In genomic region chr11:59773082-59773438, GRCh38 we compare ENCODE assay signal across 23 cellular contexts. TPM values are rescaled to one million over a fixed set of nuclear protein-coding genes. Genes with fewer than 3 reads are reported as not detected.
DNase-seq lines count a peak whose midpoint lies in the region; ATAC-seq and TF ChIP-seq lines count a peak whose summit lies in the region.
"Had no signal": no experiment of that assay in that cellular context is flagged by ENCODE, and none has a peak within 500 bp of the region (broad histone marks: within the 10 kb centered on the region; RNA-seq: fewer than 3 reads in every experiment).

No MANE protein-coding gene starts in this region.

- TF ChIP-seq POLR2A in stomach (IDR thresholded peaks at IDR 0.05): no peak

- no peaks in the 10 kb centered on the region for H3K79me2 ChIP-seq in Loucy (ENCODE audit: insufficient read depth, low read length)

- peak overlapping the region in 3 of 5 donors; percentile 55 to 74 (median 73) for H3K27ac ChIP-seq in stomach
- H3K27ac ChIP-seq: breast epithelium, coronary artery had no signal

- no peaks in the 10 kb centered on the region for H4K20me1 ChIP-seq in Loucy (ENCODE audit: insufficient read depth, low read length, poor library complexity, severe bottlenecking)

- H2AFZ ChIP-seq in Loucy (ENCODE audit: low read length): no peak overlapping the region

- H3K36me3 Mint-ChIP-seq in activated naive CD8-positive, alpha-beta T cell treated with anti-CD3 and anti-CD28 coated beads, Interleukin-2, amount 10 ng/mL, durations not matched to agents 7 days and 5 days: peaks cover 50% of the 10 kb centered on the region
- H3K36me3 Mint-ChIP-seq in activated naive CD8-positive, alpha-beta T cell treated with anti-CD3 and anti-CD28 coated beads for 36 hours: no peaks in the 10 kb centered on the region
- H3K36me3 Mint-ChIP-seq in endothelial cell (ENCODE audit: low read depth, unreplicated experiment) (peaks cover 40% of the 10 kb centered on the region), progenitor cell of endocrine pancreas (ENCODE audit: insufficient read depth) (peaks cover 19% of the 10 kb centered on the region)

- WGBS in stomach, 5 donors: 80 to 94% (median 86%) methylated on average over 5 of the region's 5 CpGs

- H3K4me1 Mint-ChIP-seq in activated naive CD8-positive, alpha-beta T cell treated with anti-CD3 and anti-CD28 coated beads, Interleukin-2, amount 10 ng/mL, durations not matched to agents 7 days and 5 days: peaks cover 53% of the 10 kb centered on the region
- H3K4me1 Mint-ChIP-seq in activated naive CD8-positive, alpha-beta T cell treated with anti-CD3 and anti-CD28 coated beads for 36 hours: peaks cover 24% of the 10 kb centered on the region
- peaks cover 50% of the 10 kb centered on the region for H3K4me1 Mint-ChIP-seq in endothelial cell (ENCODE audit: unreplicated experiment)
- H3K4me1 Mint-ChIP-seq in progenitor cell of endocrine pancreas (ENCODE audit: low read depth): peaks cover 30% of the 10 kb centered on the region
- H3K4me1 Mint-ChIP-seq: nephron had no signal

- H3F3A ChIP-seq in Loucy (ENCODE audit: low read depth): no peaks in the 10 kb centered on the region

- no peak for DNase-seq in activated naive CD8-positive, alpha-beta T cell treated with anti-CD3 and anti-CD28 coated beads, Interleukin-2, amount 10 ng/mL, durations not matched to agents 7 days and 5 days
- no peak for DNase-seq in activated naive CD8-positive, alpha-beta T cell treated with anti-CD3 and anti-CD28 coated beads for 36 hours
- no peak for DNase-seq in endothelial cell (ENCODE audit: low spot score)
- DNase-seq in stomach: no peak
- no peak for DNase-seq in SHP77 treated with DMSO at 0.1 percent for 48 hours (lab: John Stamatoyannopoulos, UW)
- DNase-seq in OCI-M1 (lab: John Stamatoyannopoulos, UW): no peak
- DNase-seq in progenitor cell of endocrine pancreas (ENCODE audit: low spot score, unreplicated experiment): no peak
- DNase-seq: activated effector memory CD4-positive, alpha-beta T cell treated with Interleukin-2 at 50 U/mL for 16 hours; COR-L47; DMS79; left colon; NCI-H1417 treated with DMSO at 0.1 percent for 48 hours; NCI-H510A; NK-92 treated with Interleukin-12 subunit alpha and Interleukin-12 subunit beta, amount 100 ng/mL, for 24 hours had no signal

- no peak for ATAC-seq in activated naive CD8-positive, alpha-beta T cell treated with anti-CD3 and anti-CD28 coated beads, Interleukin-2, amount 10 ng/mL, durations not matched to agents 7 days and 5 days (ENCODE audit: low read depth)
- ATAC-seq: left colon had no signal

- POLR2A ChIA-PET in activated naive CD8-positive, alpha-beta T cell treated with anti-CD3 and anti-CD28 coated beads, Interleukin-2, amount 10 ng/mL, durations not matched to agents 7 days and 5 days (lab: Charles Lee): interaction anchor here (0.7 to 9.4 kb wide), 5 partner anchors 10 to 104 kb away, joined by 3 to 102 read pairs (median 7); partner anchors contain the start of genes PATL1 and STX3

- peak overlapping the region; percentile 48 for H3K4me2 ChIP-seq in Loucy (ENCODE audit: low read depth, low read length, poor library complexity, severe bottlenecking)

- H3K4me3 Mint-ChIP-seq in activated naive CD8-positive, alpha-beta T cell treated with anti-CD3 and anti-CD28 coated beads, Interleukin-2, amount 10 ng/mL, durations not matched to agents 7 days and 5 days: peak overlapping the region; percentile 74
- H3K4me3 Mint-ChIP-seq in activated naive CD8-positive, alpha-beta T cell treated with anti-CD3 and anti-CD28 coated beads for 36 hours: no peak overlapping the region
- peak overlapping the region; percentile 88 for H3K4me3 Mint-ChIP-seq in endothelial cell (ENCODE audit: unreplicated experiment)
- no peak overlapping the region for H3K4me3 Mint-ChIP-seq in progenitor cell of endocrine pancreas (ENCODE audit: low read depth)
- H3K4me3 Mint-ChIP-seq: nephron had no signal

- no peak for TF ChIP-seq CTCF in Loucy (conservative IDR thresholded peaks at IDR 0.05; ENCODE audit: low read length)
- no peak for TF ChIP-seq CTCF in endothelial cell (IDR thresholded peaks at IDR 0.05; ENCODE audit: unreplicated experiment)
- no peak for TF ChIP-seq CTCF in stomach (IDR thresholded peaks at IDR 0.05)
- no peak for TF ChIP-seq CTCF in progenitor cell of endocrine pancreas (IDR thresholded peaks at IDR 0.05; ENCODE audit: unreplicated experiment)

- H3K9me3 ChIP-seq in Loucy (ENCODE audit: insufficient read depth, low read depth, low read length) (no peaks in the 10 kb centered on the region), stomach (no peaks in the 10 kb centered on the region)
- H3K9me3 ChIP-seq: breast epithelium, HAP-1 had no signal

- H3K9ac ChIP-seq in Loucy (ENCODE audit: low read depth, low read length, poor library complexity, severe bottlenecking): no peak overlapping the region

- H3K4me1 ChIP-seq in Loucy (ENCODE audit: insufficient read depth, low read length, poor library complexity, severe bottlenecking) (peaks cover 28% of the 10 kb centered on the region), stomach (peaks cover 26 to 82% (median 35%) of the 10 kb centered on the region in 4 donors)
- H3K4me1 ChIP-seq: breast epithelium, HAP-1 had no signal

- peak overlapping the region; percentile 73 for H3K27ac Mint-ChIP-seq in activated naive CD8-positive, alpha-beta T cell treated with anti-CD3 and anti-CD28 coated beads, Interleukin-2, amount 10 ng/mL, durations not matched to agents 7 days and 5 days
- no peak overlapping the region for H3K27ac Mint-ChIP-seq in activated naive CD8-positive, alpha-beta T cell treated with anti-CD3 and anti-CD28 coated beads for 36 hours
- H3K27ac Mint-ChIP-seq in endothelial cell (ENCODE audit: unreplicated experiment) (peak overlapping the region; percentile 95), progenitor cell of endocrine pancreas (no peak overlapping the region)
- H3K27ac Mint-ChIP-seq: nephron had no signal

- H3K9me3 Mint-ChIP-seq in activated naive CD8-positive, alpha-beta T cell treated with anti-CD3 and anti-CD28 coated beads, Interleukin-2, amount 10 ng/mL, durations not matched to agents 7 days and 5 days: no peaks in the 10 kb centered on the region
- no peaks in the 10 kb centered on the region for H3K9me3 Mint-ChIP-seq in activated naive CD8-positive, alpha-beta T cell treated with anti-CD3 and anti-CD28 coated beads for 36 hours
- H3K9me3 Mint-ChIP-seq in endothelial cell (ENCODE audit: unreplicated experiment): no peaks in the 10 kb centered on the region
- no peaks in the 10 kb centered on the region for H3K9me3 Mint-ChIP-seq in progenitor cell of endocrine pancreas (ENCODE audit: low read depth)
- H3K9me3 Mint-ChIP-seq: nephron had no signal

- peaks cover 4% of the 10 kb centered on the region; the same call in 1 of the 2 replicates for H3K36me3 ChIP-seq in Loucy (ENCODE audit: insufficient read depth, low read length)
- H3K36me3 ChIP-seq in stomach: peaks cover 15 to 33% (median 30%) of the 10 kb centered on the region in 4 donors
- H3K36me3 ChIP-seq: breast epithelium had no signal

- H3K27me3 ChIP-seq in Loucy (ENCODE audit: insufficient read depth, low read length, poor library complexity, severe bottlenecking) (no peaks in the 10 kb centered on the region), stomach (no peaks in the 10 kb centered on the region)
- H3K27me3 ChIP-seq: breast epithelium had no signal

- H3K9me2 ChIP-seq in Loucy (replicated peaks; ENCODE audit: low read depth, low read length): no peaks in the 10 kb centered on the region

- no peak for TF ChIP-seq EP300 in stomach (IDR thresholded peaks at IDR 0.05)

- intact Hi-C loops in stomach (cut with DNase I; ENCODE audit: low total_unique reads): no loop called here

- no peaks in the 10 kb centered on the region for H3K27me3 Mint-ChIP-seq in activated naive CD8-positive, alpha-beta T cell treated with anti-CD3 and anti-CD28 coated beads, Interleukin-2, amount 10 ng/mL, durations not matched to agents 7 days and 5 days
- H3K27me3 Mint-ChIP-seq in activated naive CD8-positive, alpha-beta T cell treated with anti-CD3 and anti-CD28 coated beads for 36 hours: no peaks in the 10 kb centered on the region
- H3K27me3 Mint-ChIP-seq in endothelial cell (ENCODE audit: unreplicated experiment) (no peaks in the 10 kb centered on the region), progenitor cell of endocrine pancreas (no peaks in the 10 kb centered on the region)

- no peak overlapping the region for H3K4me3 ChIP-seq in Loucy (ENCODE audit: low read length, poor library complexity, severe bottlenecking)
- H3K4me3 ChIP-seq in stomach: no peak overlapping the region
- H3K4me3 ChIP-seq: breast epithelium, coronary artery, HAP-1 had no signal

RNA-seq across cellular contexts. Expression of gene STX3, which starts 17.9 kb away (rescaled TPM):
- total RNA-seq in activated naive CD8-positive, alpha-beta T cell treated with anti-CD3 and anti-CD28 coated beads, Interleukin-2, amount 10 ng/mL, durations not matched to agents 7 days and 5 days: 10 to 100 TPM; 73.7 to 79.2 TPM
- total RNA-seq in activated naive CD8-positive, alpha-beta T cell treated with anti-CD3 and anti-CD28 coated beads for 36 hours: 1 to 10 TPM; 7.3 to 8.0 TPM
- total RNA-seq in endothelial cell (ENCODE audit: unreplicated experiment) (140 TPM), stomach (100 to 1,000 TPM in 1 of 5 donors, 10 to 100 TPM in 4; 56.2 to 267 (median 67.2) TPM), progenitor cell of endocrine pancreas (91.5 and 113 TPM in 2 replicates)
- polyA plus RNA-seq in stomach: 10 to 100 TPM; 14.5 to 44.8 (median 21.7) TPM

RNA-seq across cellular contexts. Expression of gene MRPL16, which starts 37.5 kb away (rescaled TPM):
- total RNA-seq in activated naive CD8-positive, alpha-beta T cell treated with anti-CD3 and anti-CD28 coated beads, Interleukin-2, amount 10 ng/mL, durations not matched to agents 7 days and 5 days: 10 to 100 TPM; 67.2 to 70.0 TPM
- 100 to 1,000 TPM; 104 to 105 TPM for total RNA-seq in activated naive CD8-positive, alpha-beta T cell treated with anti-CD3 and anti-CD28 coated beads for 36 hours
- total RNA-seq in endothelial cell (ENCODE audit: unreplicated experiment): 47.2 TPM
- total RNA-seq in stomach: 10 to 100 TPM in 4 of 5 donors, 1 to 10 TPM in 1; 8.8 to 47.2 (median 28.6) TPM
- 10 to 100 TPM; 51.8 to 65.4 (median 58.0) TPM for polyA plus RNA-seq in stomach
- 44.2 and 44.7 TPM in 2 replicates for total RNA-seq in progenitor cell of endocrine pancreas

RNA-seq across cellular contexts. Expression of gene OR10V1, which starts 59.4 kb away (rescaled TPM):
- total RNA-seq in activated naive CD8-positive, alpha-beta T cell treated with anti-CD3 and anti-CD28 coated beads, Interleukin-2, amount 10 ng/mL, durations not matched to agents 7 days and 5 days: not detected
- total RNA-seq in activated naive CD8-positive, alpha-beta T cell treated with anti-CD3 and anti-CD28 coated beads for 36 hours: not detected
- total RNA-seq in endothelial cell (ENCODE audit: unreplicated experiment): not detected
- total RNA-seq in stomach: not detected
- not detected for polyA plus RNA-seq in stomach
- total RNA-seq in progenitor cell of endocrine pancreas: not detected in 2 replicates
- total RNA-seq: breast epithelium; glomerular endothelial cell; left colon; SK-MEL-5; T-helper 2 cell treated with Interferon-gamma antibody and Interleukin-4, amounts not matched to agents 100 ng/mL and 5 ng/mL, for 36 hours; temporal lobe had no signal

Comparison
In these comparisons a context has a peak if more than half of its experiments do, and no peak if none do; other contexts are left out.
1. H3K27ac Mint-ChIP-seq: peak in activated naive CD8-positive, alpha-beta T cell treated with anti-CD3 and anti-CD28 coated beads, Interleukin-2, amount 10 ng/mL, durations not matched to agents 7 days and 5 days (single experiment) and endothelial cell (single experiment); none in activated naive CD8-positive, alpha-beta T cell treated with anti-CD3 and anti-CD28 coated beads for 36 hours (single experiment) and progenitor cell of endocrine pancreas (single experiment).
2. H3K4me3 Mint-ChIP-seq: peak in activated naive CD8-positive, alpha-beta T cell treated with anti-CD3 and anti-CD28 coated beads, Interleukin-2, amount 10 ng/mL, durations not matched to agents 7 days and 5 days (single experiment) and endothelial cell (single experiment); none in activated naive CD8-positive, alpha-beta T cell treated with anti-CD3 and anti-CD28 coated beads for 36 hours (single experiment) and progenitor cell of endocrine pancreas (single experiment).
3. RNA of gene STX3, which starts 17.9 kb away (total RNA-seq): 140 TPM in endothelial cell (single experiment), 91.5 to 113 TPM in progenitor cell of endocrine pancreas, 73.7 to 79.2 TPM in activated naive CD8-positive, alpha-beta T cell treated with anti-CD3 and anti-CD28 coated beads, Interleukin-2, amount 10 ng/mL, durations not matched to agents 7 days and 5 days and 56.2 to 267 TPM in stomach; 7.3 to 8.0 TPM in activated naive CD8-positive, alpha-beta T cell treated with anti-CD3 and anti-CD28 coated beads for 36 hours; every median in the first group is over 4 times any median in the second.